ENCODE assay signal across 7 cellular contexts in genomic region chr7:64463636-64464375, GRCh38.
A peak's percentile ranks its signal among the peaks of the same experiment; 100 is the strongest.
DNase-seq lines count a peak whose midpoint lies in the region; ATAC-seq and TF ChIP-seq lines count a peak whose summit lies in the region.

No MANE protein-coding gene starts in this region.

- peaks cover 0 to 10% (median 0%) of the 10 kb centered on the region in 3 donors for H3K9me3 ChIP-seq in gastroesophageal sphincter

- no peaks in the 10 kb centered on the region for H3K27me3 ChIP-seq in gastroesophageal sphincter

- H3K27ac Mint-ChIP-seq in activated CD8-positive, alpha-beta T cell treated with anti-CD3 and anti-CD28 coated beads for 36 hours, result no peak overlapping the region

- intact Hi-C loops in activated CD8-positive, alpha-beta T cell treated with anti-CD3 and anti-CD28 coated beads for 36 hours (cut with micrococcal nuclease), result no loop called here

- WGBS in gastroesophageal sphincter (ENCODE audit: low coverage in 1 of 2), 2 donors, result 25 to 65% methylated on average over 2 to 12 of the region's 38 CpGs

- H3K4me3 ChIP-seq in gastroesophageal sphincter, result peak overlapping the region; percentile 58 to 75

- peak; percentile 36 for DNase-seq in HuH-7 (ENCODE audit: low spot score)
- DNase-seq in activated CD8-positive, alpha-beta T cell treated with anti-CD3 and anti-CD28 coated beads for 36 hours, result peak; percentile 12
- peak; percentile 79 for DNase-seq in putamen (ENCODE audit: low spot score)
- no peak for DNase-seq in NCI-H146 (lab: John Stamatoyannopoulos, UW)
- DNase-seq in Kasumi-1 (lab: John Stamatoyannopoulos, UW), result no peak

- no peaks in the 10 kb centered on the region for H3K4me1 ChIP-seq in gastroesophageal sphincter

- peak; percentile 39 for ATAC-seq in activated CD8-positive, alpha-beta T cell treated with anti-CD3 and anti-CD28 coated beads for 36 hours
- ATAC-seq in gastroesophageal sphincter (peak; percentile 89), GM21447 (IDR thresholded peaks at IDR 0.05; ENCODE audit: unreplicated experiment) (no peak)

- peak overlapping the region in 2 of 4 donors; percentile 55 for H3K27ac ChIP-seq in gastroesophageal sphincter

- H3K36me3 ChIP-seq in gastroesophageal sphincter, result no peaks in the 10 kb centered on the region

- no peaks in the 10 kb centered on the region for H3K27me3 Mint-ChIP-seq in activated CD8-positive, alpha-beta T cell treated with anti-CD3 and anti-CD28 coated beads for 36 hours

- no peak overlapping the region for H3K4me3 Mint-ChIP-seq in activated CD8-positive, alpha-beta T cell treated with anti-CD3 and anti-CD28 coated beads for 36 hours

- peaks cover 9% of the 10 kb centered on the region for H3K9me3 Mint-ChIP-seq in activated CD8-positive, alpha-beta T cell treated with anti-CD3 and anti-CD28 coated beads for 36 hours

- POLR2A ChIA-PET in activated CD8-positive, alpha-beta T cell treated with anti-CD3 and anti-CD28 coated beads for 36 hours (lab: Charles Lee), result no interaction called here

- no peaks in the 10 kb centered on the region for H3K36me3 Mint-ChIP-seq in activated CD8-positive, alpha-beta T cell treated with anti-CD3 and anti-CD28 coated beads for 36 hours (ENCODE audit: low read depth)

- CTCF ChIA-PET in activated CD8-positive, alpha-beta T cell treated with anti-CD3 and anti-CD28 coated beads for 36 hours (lab: Charles Lee), result no interaction called here

- TF ChIP-seq POLR2A in gastroesophageal sphincter (IDR thresholded peaks at IDR 0.05), result no peak

- no peaks in the 10 kb centered on the region for H3K4me1 Mint-ChIP-seq in activated CD8-positive, alpha-beta T cell treated with anti-CD3 and anti-CD28 coated beads for 36 hours (ENCODE audit: low read depth)

- no peak for TF ChIP-seq EP300 in gastroesophageal sphincter (IDR thresholded peaks at IDR 0.05)

- TF ChIP-seq CTCF in activated CD8-positive, alpha-beta T cell treated with anti-CD3 and anti-CD28 coated beads for 36 hours (IDR thresholded peaks at IDR 0.05), result no peak
- TF ChIP-seq CTCF in gastroesophageal sphincter (IDR thresholded peaks at IDR 0.05), result no peak

Comparison
In these comparisons a context has a peak if more than half of its experiments do, and no peak if none do; other contexts are left out.
1. DNase-seq: peak in HuH-7 (single experiment), activated CD8-positive, alpha-beta T cell treated with anti-CD3 and anti-CD28 coated beads for 36 hours (single experiment) and putamen (single experiment); none in NCI-H146 (single experiment) and Kasumi-1 (0 of 2).